ENCODE assay signal across 20 cellular contexts in genomic region chr22:50467341-50467740, GRCh38. TPM values are rescaled to one million over a fixed set of nuclear protein-coding genes. Genes with fewer than 3 reads are reported as not detected.
DNase-seq lines count a peak whose midpoint lies in the region; ATAC-seq and TF ChIP-seq lines count a peak whose summit lies in the region.
"Had no signal": no experiment of that assay in that cellular context is flagged by ENCODE, and none has a peak within 500 bp of the region (broad histone marks: within the 10 kb centered on the region; RNA-seq: fewer than 3 reads in every experiment).

No MANE protein-coding gene starts in this region.

- intact Hi-C loops in CD8-positive, alpha-beta T cell (cut with DNase I, micrococcal nuclease), result no loop called here
- intact Hi-C loops in activated T-helper 2 cell treated with anti-CD3 and anti-CD28 coated beads, Interferon-gamma antibody, Interleukin-2, Interleukin-4, amounts not matched to agents 10 μg/mL and 5 μg/mL and 100 μg/mL, durations not matched to agents 14 hours and 24 hours and 36 hours (cut with micrococcal nuclease), result loop anchor here (10.0 kb wide), 1 partner anchor 123 kb away; the partner anchor contains the start of gene PPP6R2

- H3K36me3 Mint-ChIP-seq in activated naive CD8-positive, alpha-beta T cell treated with anti-CD3 and anti-CD28 coated beads, Interleukin-2, amount 10 ng/mL, durations not matched to agents 7 days and 5 days, result peaks cover 18% of the 10 kb centered on the region
- peaks cover 13% of the 10 kb centered on the region for H3K36me3 Mint-ChIP-seq in activated naive CD8-positive, alpha-beta T cell treated with anti-CD3 and anti-CD28 coated beads, Interleukin-2, amount 50 U/mL, for 24 hours (ENCODE audit: low read depth)
- peaks cover 53% of the 10 kb centered on the region for H3K36me3 Mint-ChIP-seq in CD8-positive, alpha-beta T cell
- H3K36me3 Mint-ChIP-seq in stimulated activated effector memory CD8-positive, alpha-beta T cell treated with anti-CD3 and anti-CD28 coated beads, Interleukin-12 subunit alpha, Interleukin-12 subunit beta, amount 100 ng/mL, for 72 hours, result peaks cover 62% of the 10 kb centered on the region
- H3K36me3 Mint-ChIP-seq in activated T-helper 2 cell treated with anti-CD3 and anti-CD28 coated beads, Interferon-gamma antibody, Interleukin-2, Interleukin-4, amounts not matched to agents 10 μg/mL and 5 μg/mL and 100 μg/mL, durations not matched to agents 14 hours and 24 hours and 36 hours (ENCODE audit: low read depth), result peaks cover 43% of the 10 kb centered on the region

- H4K20me1 ChIP-seq in SU-DHL-6 (ENCODE audit: low read depth, low read length), result no peaks in the 10 kb centered on the region

- CTCF ChIA-PET in CD8-positive, alpha-beta T cell (lab: Charles Lee), result interaction anchor here (0.9 to 5.7 kb wide), 5 partner anchors 11 to 58 kb away, joined by 3 to 29 read pairs (median 6); partner anchors contain the start of gene SCO2

- POLR2A ChIA-PET in activated naive CD8-positive, alpha-beta T cell treated with anti-CD3 and anti-CD28 coated beads, Interleukin-2, amount 10 ng/mL, durations not matched to agents 7 days and 5 days (lab: Charles Lee), result interaction anchor here (1.0 to 3.7 kb wide), 3 partner anchors 58 to 161 kb away, joined by 4 to 21 read pairs (median 8); partner anchors contain the start of genes ARSA and SCO2
- POLR2A ChIA-PET in CD8-positive, alpha-beta T cell (lab: Charles Lee), result interaction anchor here (0.6 to 4.6 kb wide), 3 partner anchors 22 to 56 kb away, joined by 3 to 25 read pairs (median 4); partner anchors contain the start of genes LMF2 and NCAPH2

- H3K4me3 ChIP-seq in CD8-positive, alpha-beta T cell (ENCODE audit: low read depth, low read length), result no peak overlapping the region
- no peak overlapping the region for H3K4me3 ChIP-seq in SU-DHL-6 (ENCODE audit: insufficient read depth, low read length, poor library complexity, severe bottlenecking)
- H3K4me3 ChIP-seq: K562, Peyer's patch had no signal

- H3K27ac ChIP-seq in CD8-positive, alpha-beta T cell (ENCODE audit: low read depth, low read length), result no peak overlapping the region
- peak overlapping the region; percentile 99 for H3K27ac ChIP-seq in SU-DHL-6 (ENCODE audit: low read depth, low read length)
- H3K27ac ChIP-seq: HL-60 had no signal

- peaks cover 38% of the 10 kb centered on the region for H3K79me2 ChIP-seq in SU-DHL-6 (ENCODE audit: insufficient read depth, low read length)

- H3K9ac ChIP-seq in SU-DHL-6 (ENCODE audit: low read length), result no peak overlapping the region
- H3K9ac ChIP-seq: SK-N-SH had no signal

- TF ChIP-seq CTCF in CD8-positive, alpha-beta T cell (IDR thresholded peaks at IDR 0.05), result no peak
- no peak for TF ChIP-seq CTCF in SU-DHL-6 (IDR thresholded peaks at IDR 0.05; ENCODE audit: insufficient read depth, low read length, poor library complexity, severe bottlenecking)

- H3K9me3 Mint-ChIP-seq in activated naive CD8-positive, alpha-beta T cell treated with anti-CD3 and anti-CD28 coated beads, Interleukin-2, amount 10 ng/mL, durations not matched to agents 7 days and 5 days, result no peaks in the 10 kb centered on the region
- no peaks in the 10 kb centered on the region for H3K9me3 Mint-ChIP-seq in activated naive CD8-positive, alpha-beta T cell treated with anti-CD3 and anti-CD28 coated beads, Interleukin-2, amount 50 U/mL, for 24 hours
- no peaks in the 10 kb centered on the region for H3K9me3 Mint-ChIP-seq in CD8-positive, alpha-beta T cell
- H3K9me3 Mint-ChIP-seq in stimulated activated effector memory CD8-positive, alpha-beta T cell treated with anti-CD3 and anti-CD28 coated beads, Interleukin-12 subunit alpha, Interleukin-12 subunit beta, amount 100 ng/mL, for 72 hours, result no peaks in the 10 kb centered on the region
- H3K9me3 Mint-ChIP-seq in activated T-helper 2 cell treated with anti-CD3 and anti-CD28 coated beads, Interferon-gamma antibody, Interleukin-2, Interleukin-4, amounts not matched to agents 10 μg/mL and 5 μg/mL and 100 μg/mL, durations not matched to agents 14 hours and 24 hours and 36 hours, result no peaks in the 10 kb centered on the region
- H3K9me3 Mint-ChIP-seq: CD8-positive, alpha-beta memory T cell; HFFc6 had no signal

- H2AFZ ChIP-seq in SU-DHL-6 (ENCODE audit: low read depth, low read length, severe bottlenecking), result no peak overlapping the region

- H3K27me3 Mint-ChIP-seq in activated naive CD8-positive, alpha-beta T cell treated with anti-CD3 and anti-CD28 coated beads, Interleukin-2, amount 10 ng/mL, durations not matched to agents 7 days and 5 days, result no peaks in the 10 kb centered on the region
- H3K27me3 Mint-ChIP-seq in activated naive CD8-positive, alpha-beta T cell treated with anti-CD3 and anti-CD28 coated beads, Interleukin-2, amount 50 U/mL, for 24 hours, result no peaks in the 10 kb centered on the region
- H3K27me3 Mint-ChIP-seq in CD8-positive, alpha-beta T cell (ENCODE audit: low read depth), result no peaks in the 10 kb centered on the region
- no peaks in the 10 kb centered on the region for H3K27me3 Mint-ChIP-seq in activated T-helper 2 cell treated with anti-CD3 and anti-CD28 coated beads, Interferon-gamma antibody, Interleukin-2, Interleukin-4, amounts not matched to agents 10 μg/mL and 5 μg/mL and 100 μg/mL, durations not matched to agents 14 hours and 24 hours and 36 hours (ENCODE audit: low read depth)
- H3K27me3 Mint-ChIP-seq: CD8-positive, alpha-beta memory T cell had no signal

- peaks cover 49% of the 10 kb centered on the region for H3K36me3 ChIP-seq in CD8-positive, alpha-beta T cell (ENCODE audit: insufficient read depth, low read length)
- H3K36me3 ChIP-seq in SU-DHL-6 (ENCODE audit: low read length), result no peaks in the 10 kb centered on the region

- no peak for ATAC-seq in activated naive CD8-positive, alpha-beta T cell treated with anti-CD3 and anti-CD28 coated beads, Interleukin-2, amount 10 ng/mL, durations not matched to agents 7 days and 5 days (ENCODE audit: low read depth)
- ATAC-seq in activated naive CD8-positive, alpha-beta T cell treated with anti-CD3 and anti-CD28 coated beads, Interleukin-2, amount 50 U/mL, for 24 hours, result no peak
- no peak for ATAC-seq in CD8-positive, alpha-beta T cell
- ATAC-seq in stimulated activated effector memory CD8-positive, alpha-beta T cell treated with anti-CD3 and anti-CD28 coated beads, Interleukin-12 subunit alpha, Interleukin-12 subunit beta, amount 100 ng/mL, for 72 hours, result no peak
- ATAC-seq in HG02678 (IDR thresholded peaks at IDR 0.05; ENCODE audit: unreplicated experiment), result no peak
- ATAC-seq: K562 had no signal

- peak overlapping the region; percentile 53 for H3K4me3 Mint-ChIP-seq in activated naive CD8-positive, alpha-beta T cell treated with anti-CD3 and anti-CD28 coated beads, Interleukin-2, amount 10 ng/mL, durations not matched to agents 7 days and 5 days
- no peak overlapping the region for H3K4me3 Mint-ChIP-seq in activated naive CD8-positive, alpha-beta T cell treated with anti-CD3 and anti-CD28 coated beads, Interleukin-2, amount 50 U/mL, for 24 hours
- H3K4me3 Mint-ChIP-seq in CD8-positive, alpha-beta T cell, result peak overlapping the region; percentile 58
- no peak overlapping the region for H3K4me3 Mint-ChIP-seq in stimulated activated effector memory CD8-positive, alpha-beta T cell treated with anti-CD3 and anti-CD28 coated beads, Interleukin-12 subunit alpha, Interleukin-12 subunit beta, amount 100 ng/mL, for 72 hours
- no peak overlapping the region for H3K4me3 Mint-ChIP-seq in activated T-helper 2 cell treated with anti-CD3 and anti-CD28 coated beads, Interferon-gamma antibody, Interleukin-2, Interleukin-4, amounts not matched to agents 10 μg/mL and 5 μg/mL and 100 μg/mL, durations not matched to agents 14 hours and 24 hours and 36 hours (ENCODE audit: low read depth)
- H3K4me3 Mint-ChIP-seq: HFFc6 had no signal

- H3K9me2 ChIP-seq in SU-DHL-6 (replicated peaks; ENCODE audit: insufficient read depth, low read length), result no peaks in the 10 kb centered on the region
- H3K9me2 ChIP-seq: SK-N-SH had no signal

- peaks cover 23% of the 10 kb centered on the region for H3F3A ChIP-seq in SU-DHL-6 (ENCODE audit: insufficient read depth)

- no peaks in the 10 kb centered on the region for H3K27me3 ChIP-seq in CD8-positive, alpha-beta T cell (ENCODE audit: insufficient read depth, low read length)
- no peaks in the 10 kb centered on the region for H3K27me3 ChIP-seq in SU-DHL-6 (ENCODE audit: low read length)
- H3K27me3 ChIP-seq: Peyer's patch had no signal

- peaks cover 39% of the 10 kb centered on the region for H3K4me1 Mint-ChIP-seq in activated naive CD8-positive, alpha-beta T cell treated with anti-CD3 and anti-CD28 coated beads, Interleukin-2, amount 10 ng/mL, durations not matched to agents 7 days and 5 days
- peaks cover 48% of the 10 kb centered on the region for H3K4me1 Mint-ChIP-seq in activated naive CD8-positive, alpha-beta T cell treated with anti-CD3 and anti-CD28 coated beads, Interleukin-2, amount 50 U/mL, for 24 hours
- peaks cover 61% of the 10 kb centered on the region for H3K4me1 Mint-ChIP-seq in CD8-positive, alpha-beta T cell (ENCODE audit: low read depth)
- H3K4me1 Mint-ChIP-seq in stimulated activated effector memory CD8-positive, alpha-beta T cell treated with anti-CD3 and anti-CD28 coated beads, Interleukin-12 subunit alpha, Interleukin-12 subunit beta, amount 100 ng/mL, for 72 hours, result peaks cover 55% of the 10 kb centered on the region
- H3K4me1 Mint-ChIP-seq in activated T-helper 2 cell treated with anti-CD3 and anti-CD28 coated beads, Interferon-gamma antibody, Interleukin-2, Interleukin-4, amounts not matched to agents 10 μg/mL and 5 μg/mL and 100 μg/mL, durations not matched to agents 14 hours and 24 hours and 36 hours (ENCODE audit: low read depth), result peaks cover 30% of the 10 kb centered on the region

- DNase-seq in activated naive CD8-positive, alpha-beta T cell treated with anti-CD3 and anti-CD28 coated beads, Interleukin-2, amount 10 ng/mL, durations not matched to agents 7 days and 5 days, result no peak
- no peak for DNase-seq in activated naive CD8-positive, alpha-beta T cell treated with anti-CD3 and anti-CD28 coated beads, Interleukin-2, amount 50 U/mL, for 24 hours
- DNase-seq in CD8-positive, alpha-beta T cell, result no peak
- no peak for DNase-seq in stimulated activated effector memory CD8-positive, alpha-beta T cell treated with anti-CD3 and anti-CD28 coated beads, Interleukin-12 subunit alpha, Interleukin-12 subunit beta, amount 100 ng/mL, for 72 hours (ENCODE audit: low spot score in 2 of 2)
- DNase-seq in activated T-helper 2 cell treated with anti-CD3 and anti-CD28 coated beads, Interferon-gamma antibody, Interleukin-2, Interleukin-4, amounts not matched to agents 10 μg/mL and 5 μg/mL and 100 μg/mL, durations not matched to agents 14 hours and 24 hours and 36 hours (ENCODE audit: low spot score), result no peak
- DNase-seq in HuH-7 (ENCODE audit: low spot score), result no peak
- DNase-seq: DMS79, HFFc6, NCI-H1436, NCI-H2081 treated with DMSO at 0.1 percent for 48 hours, NCI-H510A treated with DMSO at 0.1 percent for 48 hours, Peyer's patch, Right ventricle myocardium superior, SK-N-SH had no signal

- no peaks in the 10 kb centered on the region for H3K9me3 ChIP-seq in CD8-positive, alpha-beta T cell (ENCODE audit: low read length)
- no peaks in the 10 kb centered on the region for H3K9me3 ChIP-seq in SU-DHL-6 (ENCODE audit: insufficient read depth, low read length)
- H3K9me3 ChIP-seq: Peyer's patch, SK-N-SH had no signal

- peaks cover 62% of the 10 kb centered on the region for H3K4me1 ChIP-seq in CD8-positive, alpha-beta T cell (ENCODE audit: insufficient read depth, low read length)

- no peak overlapping the region for H3K4me2 ChIP-seq in SU-DHL-6 (ENCODE audit: low read depth, low read length, poor library complexity, severe bottlenecking)
- H3K4me2 ChIP-seq: SK-N-SH had no signal

- peak overlapping the region; percentile 56 for H3K27ac Mint-ChIP-seq in activated naive CD8-positive, alpha-beta T cell treated with anti-CD3 and anti-CD28 coated beads, Interleukin-2, amount 10 ng/mL, durations not matched to agents 7 days and 5 days
- H3K27ac Mint-ChIP-seq in activated naive CD8-positive, alpha-beta T cell treated with anti-CD3 and anti-CD28 coated beads, Interleukin-2, amount 50 U/mL, for 24 hours, result no peak overlapping the region
- H3K27ac Mint-ChIP-seq in CD8-positive, alpha-beta T cell, result no peak overlapping the region
- H3K27ac Mint-ChIP-seq in stimulated activated effector memory CD8-positive, alpha-beta T cell treated with anti-CD3 and anti-CD28 coated beads, Interleukin-12 subunit alpha, Interleukin-12 subunit beta, amount 100 ng/mL, for 72 hours, result peak overlapping the region; percentile 88
- H3K27ac Mint-ChIP-seq in activated T-helper 2 cell treated with anti-CD3 and anti-CD28 coated beads, Interferon-gamma antibody, Interleukin-2, Interleukin-4, amounts not matched to agents 10 μg/mL and 5 μg/mL and 100 μg/mL, durations not matched to agents 14 hours and 24 hours and 36 hours, result no peak overlapping the region
- H3K27ac Mint-ChIP-seq: HFFc6 had no signal

RNA-seq across cellular contexts. Expression of gene SBF1, which starts 7.5 kb away (rescaled TPM):
- total RNA-seq in activated naive CD8-positive, alpha-beta T cell treated with anti-CD3 and anti-CD28 coated beads, Interleukin-2, amount 10 ng/mL, durations not matched to agents 7 days and 5 days, result 100 to 1,000 TPM; 211 to 221 TPM
- total RNA-seq in CD8-positive, alpha-beta T cell, result 100 to 1,000 TPM; 209 to 215 TPM
- total RNA-seq in activated T-helper 2 cell treated with anti-CD3 and anti-CD28 coated beads, Interferon-gamma antibody, Interleukin-2, Interleukin-4, amounts not matched to agents 10 μg/mL and 5 μg/mL and 100 μg/mL, durations not matched to agents 14 hours and 24 hours and 36 hours, result 102 and 106 TPM in 2 replicates

RNA-seq across cellular contexts. Expression of gene ADM2, which starts 14.0 kb away (rescaled TPM):
- total RNA-seq in activated naive CD8-positive, alpha-beta T cell treated with anti-CD3 and anti-CD28 coated beads, Interleukin-2, amount 10 ng/mL, durations not matched to agents 7 days and 5 days, result 1 to 10 TPM; 6.5 to 6.7 TPM
- total RNA-seq in CD8-positive, alpha-beta T cell, result 1 to 10 TPM; 1.1 to 1.5 TPM
- 2.2 and 2.9 TPM in 2 replicates for total RNA-seq in activated T-helper 2 cell treated with anti-CD3 and anti-CD28 coated beads, Interferon-gamma antibody, Interleukin-2, Interleukin-4, amounts not matched to agents 10 μg/mL and 5 μg/mL and 100 μg/mL, durations not matched to agents 14 hours and 24 hours and 36 hours
- total RNA-seq: G401, Right ventricle myocardium superior had no signal

RNA-seq across cellular contexts. Expression of gene MIOX, which starts 19.3 kb away (rescaled TPM):
- total RNA-seq in activated naive CD8-positive, alpha-beta T cell treated with anti-CD3 and anti-CD28 coated beads, Interleukin-2, amount 10 ng/mL, durations not matched to agents 7 days and 5 days, result not detected
- total RNA-seq in CD8-positive, alpha-beta T cell, result not detected
- total RNA-seq in activated T-helper 2 cell treated with anti-CD3 and anti-CD28 coated beads, Interferon-gamma antibody, Interleukin-2, Interleukin-4, amounts not matched to agents 10 μg/mL and 5 μg/mL and 100 μg/mL, durations not matched to agents 14 hours and 24 hours and 36 hours, result 0.25 TPM in 1 of 2 replicates, not detected in the other
- total RNA-seq: HFFc6, K562, Peyer's patch, Right ventricle myocardium superior had no signal

RNA-seq across cellular contexts. Expression of gene LMF2, which starts 40.2 kb away (rescaled TPM):
- total RNA-seq in activated naive CD8-positive, alpha-beta T cell treated with anti-CD3 and anti-CD28 coated beads, Interleukin-2, amount 10 ng/mL, durations not matched to agents 7 days and 5 days, result 100 to 1,000 TPM; 128 to 141 TPM
- 10 to 100 TPM; 87.8 to 92.0 TPM for total RNA-seq in CD8-positive, alpha-beta T cell
- 77.2 and 81.8 TPM in 2 replicates for total RNA-seq in activated T-helper 2 cell treated with anti-CD3 and anti-CD28 coated beads, Interferon-gamma antibody, Interleukin-2, Interleukin-4, amounts not matched to agents 10 μg/mL and 5 μg/mL and 100 μg/mL, durations not matched to agents 14 hours and 24 hours and 36 hours

RNA-seq across cellular contexts. Expression of gene NCAPH2, which starts 40.7 kb away (rescaled TPM):
- total RNA-seq in activated naive CD8-positive, alpha-beta T cell treated with anti-CD3 and anti-CD28 coated beads, Interleukin-2, amount 10 ng/mL, durations not matched to agents 7 days and 5 days, result 100 to 1,000 TPM; 126 TPM
- 100 to 1,000 TPM; 206 to 209 TPM for total RNA-seq in CD8-positive, alpha-beta T cell
- total RNA-seq in activated T-helper 2 cell treated with anti-CD3 and anti-CD28 coated beads, Interferon-gamma antibody, Interleukin-2, Interleukin-4, amounts not matched to agents 10 μg/mL and 5 μg/mL and 100 μg/mL, durations not matched to agents 14 hours and 24 hours and 36 hours, result 112 and 115 TPM in 2 replicates

Comparison
In these comparisons a context has a peak if more than half of its experiments do, and no peak if none do; other contexts are left out.
1. H3K27ac Mint-ChIP-seq: peak in activated naive CD8-positive, alpha-beta T cell treated with anti-CD3 and anti-CD28 coated beads, Interleukin-2, amount 10 ng/mL, durations not matched to agents 7 days and 5 days (single experiment) and stimulated activated effector memory CD8-positive, alpha-beta T cell treated with anti-CD3 and anti-CD28 coated beads, Interleukin-12 subunit alpha, Interleukin-12 subunit beta, amount 100 ng/mL, for 72 hours (single experiment); none in activated naive CD8-positive, alpha-beta T cell treated with anti-CD3 and anti-CD28 coated beads, Interleukin-2, amount 50 U/mL, for 24 hours (single experiment), CD8-positive, alpha-beta T cell (single experiment) and activated T-helper 2 cell treated with anti-CD3 and anti-CD28 coated beads, Interferon-gamma antibody, Interleukin-2, Interleukin-4, amounts not matched to agents 10 μg/mL and 5 μg/mL and 100 μg/mL, durations not matched to agents 14 hours and 24 hours and 36 hours (single experiment).
2. H3K4me3 Mint-ChIP-seq: peak in activated naive CD8-positive, alpha-beta T cell treated with anti-CD3 and anti-CD28 coated beads, Interleukin-2, amount 10 ng/mL, durations not matched to agents 7 days and 5 days (single experiment) and CD8-positive, alpha-beta T cell (single experiment); none in activated naive CD8-positive, alpha-beta T cell treated with anti-CD3 and anti-CD28 coated beads, Interleukin-2, amount 50 U/mL, for 24 hours (single experiment), stimulated activated effector memory CD8-positive, alpha-beta T cell treated with anti-CD3 and anti-CD28 coated beads, Interleukin-12 subunit alpha, Interleukin-12 subunit beta, amount 100 ng/mL, for 72 hours (single experiment) and activated T-helper 2 cell treated with anti-CD3 and anti-CD28 coated beads, Interferon-gamma antibody, Interleukin-2, Interleukin-4, amounts not matched to agents 10 μg/mL and 5 μg/mL and 100 μg/mL, durations not matched to agents 14 hours and 24 hours and 36 hours (single experiment).